Comparison of ENCODE assay signal across 17 cellular contexts in the genomic region with DNA sequence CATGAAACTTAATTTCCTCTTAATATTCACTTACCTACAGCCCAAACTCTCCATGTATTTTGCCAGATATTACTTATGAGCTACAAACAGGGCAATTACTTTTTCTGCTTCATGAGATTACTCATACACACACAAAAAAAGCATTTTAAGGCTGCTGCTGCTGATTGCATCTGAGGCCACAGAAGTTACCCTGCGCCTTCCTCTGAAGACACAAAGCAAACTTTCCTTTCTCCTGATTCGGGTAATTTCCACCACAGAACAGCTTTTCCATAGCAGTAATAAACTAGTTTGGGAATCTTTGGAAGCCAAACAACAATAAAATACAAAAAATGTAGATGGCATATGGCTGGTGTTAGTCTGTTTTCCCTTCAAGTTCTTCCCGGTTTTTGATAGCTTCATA. TPM values are rescaled to one million over a fixed set of nuclear protein-coding genes. Genes with fewer than 3 reads are reported as not detected.
A peak's percentile ranks its signal among the peaks of the same experiment; 100 is the strongest.
DNase-seq lines count a peak whose midpoint lies in the region; ATAC-seq and TF ChIP-seq lines count a peak whose summit lies in the region.
"Had no signal": no experiment of that assay in that cellular context is flagged by ENCODE, and none has a peak within 500 bp of the region (broad histone marks: within the 10 kb centered on the region; RNA-seq: fewer than 3 reads in every experiment).

No MANE protein-coding gene starts in this region.

- ATAC-seq in HG02870 (IDR thresholded peaks at IDR 0.05; ENCODE audit: unreplicated experiment) (peak; percentile 22), GM18861 (IDR thresholded peaks at IDR 0.05; ENCODE audit: unreplicated experiment) (no peak), GM18873 (IDR thresholded peaks at IDR 0.05; ENCODE audit: low FRiP score, unreplicated experiment) (no peak)
- ATAC-seq: left lung, sciatic nerve had no signal

- H3K4me3 Mint-ChIP-seq in activated naive CD8-positive, alpha-beta T cell treated with anti-CD3 and anti-CD28 coated beads for 36 hours, result peak overlapping the region; percentile 25

- no peaks in the 10 kb centered on the region for H3K9me2 ChIP-seq in neural cell (ENCODE audit: insufficient read depth, low read length)

- no peaks in the 10 kb centered on the region for H3K27me3 Mint-ChIP-seq in activated naive CD8-positive, alpha-beta T cell treated with anti-CD3 and anti-CD28 coated beads for 36 hours
- H3K27me3 Mint-ChIP-seq: IgD-negative memory B cell had no signal

- H3F3A ChIP-seq in neural cell (ENCODE audit: insufficient read depth, low read length, poor library complexity, severe bottlenecking), result no peaks in the 10 kb centered on the region

- H3K36me3 Mint-ChIP-seq in activated naive CD8-positive, alpha-beta T cell treated with anti-CD3 and anti-CD28 coated beads for 36 hours, result peaks cover 22% of the 10 kb centered on the region

- H3K4me3 ChIP-seq in neural cell (ENCODE audit: low read length), result peak overlapping the region; percentile 51
- H3K4me3 ChIP-seq: left lung, vagina had no signal

- peaks cover 59% of the 10 kb centered on the region for H3K4me1 Mint-ChIP-seq in activated naive CD8-positive, alpha-beta T cell treated with anti-CD3 and anti-CD28 coated beads for 36 hours

- peak overlapping the region; percentile 43 for H3K4me2 ChIP-seq in neural cell (ENCODE audit: low read length)

- no peak overlapping the region for H3K27ac ChIP-seq in neural cell (ENCODE audit: low read length)
- H3K27ac ChIP-seq: brain microvascular endothelial cell, left lung, vagina had no signal

- no peaks in the 10 kb centered on the region for H3K36me3 ChIP-seq in neural cell (ENCODE audit: insufficient read depth, low read length)
- H3K36me3 ChIP-seq: brain microvascular endothelial cell, left lung, vagina had no signal

- DNase-seq in activated CD8-positive, alpha-beta memory T cell treated with anti-CD3 and anti-CD28 coated beads, Interleukin-2, amount 50 U/mL, for 48 hours, result peak; percentile 40
- no peak for DNase-seq in activated CD8-positive, alpha-beta memory T cell treated with anti-CD3 and anti-CD28 coated beads for 24 hours
- DNase-seq in activated naive CD8-positive, alpha-beta T cell treated with anti-CD3 and anti-CD28 coated beads for 36 hours, result no peak
- DNase-seq in NCI-H1930 (lab: John Stamatoyannopoulos, UW), result no peak
- DNase-seq: activated naive CD4-positive, alpha-beta T cell treated with Interleukin-2 at 50 U/mL for 16 hours; brain microvascular endothelial cell; left lung; NCI-H1092 treated with DMSO at 0.1 percent for 48 hours; NCI-H526; stimulated activated CD4-positive, alpha-beta T cell treated with anti-CD3 and anti-CD28 coated beads, Interleukin-1b, Interleukin-23, amount 100 ng/mL, for 48 hours had no signal

- TF ChIP-seq EP300 in neural cell (conservative IDR thresholded peaks at IDR 0.05; ENCODE audit: poor library complexity, severe bottlenecking), result no peak

- H3K79me2 ChIP-seq in neural cell (replicated peaks; ENCODE audit: insufficient read depth, low read length), result peaks cover 54% of the 10 kb centered on the region

- H3K9me3 ChIP-seq in neural cell (ENCODE audit: low read length), result no peaks in the 10 kb centered on the region
- H3K9me3 ChIP-seq: left lung, vagina had no signal

- no peak for TF ChIP-seq RAD21 in neural cell (conservative IDR thresholded peaks at IDR 0.05)

- no peak overlapping the region for H2AFZ ChIP-seq in neural cell (ENCODE audit: low read depth, low read length)

- peak overlapping the region; percentile 74 for H3K27ac Mint-ChIP-seq in activated naive CD8-positive, alpha-beta T cell treated with anti-CD3 and anti-CD28 coated beads for 36 hours
- H3K27ac Mint-ChIP-seq: IgD-negative memory B cell had no signal

- H3K27me3 ChIP-seq in neural cell (ENCODE audit: insufficient read depth, low read depth, low read length), result no peaks in the 10 kb centered on the region
- H3K27me3 ChIP-seq: brain microvascular endothelial cell, left lung, vagina had no signal

- no peak for TF ChIP-seq CTCF in neural cell (IDR thresholded peaks at IDR 0.05; ENCODE audit: poor library complexity, severe bottlenecking)

- H4K20me1 ChIP-seq in neural cell (ENCODE audit: insufficient read depth), result no peaks in the 10 kb centered on the region

- H3K9me3 Mint-ChIP-seq in activated naive CD8-positive, alpha-beta T cell treated with anti-CD3 and anti-CD28 coated beads for 36 hours, result no peaks in the 10 kb centered on the region
- H3K9me3 Mint-ChIP-seq: IgD-negative memory B cell had no signal

- H3K9ac ChIP-seq in neural cell (ENCODE audit: low read length), result no peak overlapping the region

TF ChIP-seq in neural cell, 6 proteins besides CTCF, POLR2A, EP300 and RAD21:
- no peak for TF ChIP-seq EZH2 (IDR thresholded peaks at IDR 0.05; ENCODE audit: borderline replicate concordance, insufficient read depth, low read length, poor library complexity, severe bottlenecking)
- TF ChIP-seq MXI1 (conservative IDR thresholded peaks at IDR 0.05; ENCODE audit: poor library complexity, severe bottlenecking), result no peak
- no peak for TF ChIP-seq SMC3 (conservative IDR thresholded peaks at IDR 0.05; ENCODE audit: poor library complexity)
- TF ChIP-seq TAF1 (IDR thresholded peaks at IDR 0.05; ENCODE audit: low read depth), result no peak
- TF ChIP-seq, protein P1, sequence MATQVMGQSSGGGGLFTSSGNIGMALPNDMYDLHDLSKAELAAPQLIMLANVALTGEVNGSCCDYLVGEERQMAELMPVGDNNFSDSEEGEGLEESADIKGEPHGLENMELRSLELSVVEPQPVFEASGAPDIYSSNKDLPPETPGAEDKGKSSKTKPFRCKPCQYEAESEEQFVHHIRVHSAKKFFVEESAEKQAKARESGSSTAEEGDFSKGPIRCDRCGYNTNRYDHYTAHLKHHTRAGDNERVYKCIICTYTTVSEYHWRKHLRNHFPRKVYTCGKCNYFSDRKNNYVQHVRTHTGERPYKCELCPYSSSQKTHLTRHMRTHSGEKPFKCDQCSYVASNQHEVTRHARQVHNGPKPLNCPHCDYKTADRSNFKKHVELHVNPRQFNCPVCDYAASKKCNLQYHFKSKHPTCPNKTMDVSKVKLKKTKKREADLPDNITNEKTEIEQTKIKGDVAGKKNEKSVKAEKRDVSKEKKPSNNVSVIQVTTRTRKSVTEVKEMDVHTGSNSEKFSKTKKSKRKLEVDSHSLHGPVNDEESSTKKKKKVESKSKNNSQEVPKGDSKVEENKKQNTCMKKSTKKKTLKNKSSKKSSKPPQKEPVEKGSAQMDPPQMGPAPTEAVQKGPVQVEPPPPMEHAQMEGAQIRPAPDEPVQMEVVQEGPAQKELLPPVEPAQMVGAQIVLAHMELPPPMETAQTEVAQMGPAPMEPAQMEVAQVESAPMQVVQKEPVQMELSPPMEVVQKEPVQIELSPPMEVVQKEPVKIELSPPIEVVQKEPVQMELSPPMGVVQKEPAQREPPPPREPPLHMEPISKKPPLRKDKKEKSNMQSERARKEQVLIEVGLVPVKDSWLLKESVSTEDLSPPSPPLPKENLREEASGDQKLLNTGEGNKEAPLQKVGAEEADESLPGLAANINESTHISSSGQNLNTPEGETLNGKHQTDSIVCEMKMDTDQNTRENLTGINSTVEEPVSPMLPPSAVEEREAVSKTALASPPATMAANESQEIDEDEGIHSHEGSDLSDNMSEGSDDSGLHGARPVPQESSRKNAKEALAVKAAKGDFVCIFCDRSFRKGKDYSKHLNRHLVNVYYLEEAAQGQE (IDR thresholded peaks at IDR 0.05; ENCODE audit: borderline replicate concordance), result no peak
- TF ChIP-seq POLR2AphosphoS5 (IDR thresholded peaks at IDR 0.05), result no peak

RNA-seq across cellular contexts. Expression of a gene that starts 6.2 kb away (rescaled TPM):
- 10 to 100 TPM; 14.9 to 15.3 TPM for total RNA-seq in activated naive CD8-positive, alpha-beta T cell treated with anti-CD3 and anti-CD28 coated beads for 36 hours
- 79.4 and 106 TPM in 2 replicates for polyA plus RNA-seq in neural cell
- polyA minus RNA-seq in neural cell, result 29.8 and 32.1 TPM in 2 replicates
